Comparison of ENCODE assay signal across 8 cellular contexts in genomic region chr3:42880601-42881451, GRCh38. TPM values are rescaled to one million over a fixed set of nuclear protein-coding genes. Genes with fewer than 3 reads are reported as not detected.
DNase-seq lines count a peak whose midpoint lies in the region; ATAC-seq, FAIRE-seq and TF ChIP-seq lines count a peak whose summit lies in the region.

No MANE protein-coding gene starts in this region.

- H3K36me3 ChIP-seq in kidney (ENCODE audit: control insufficient read depth in 1 of 2, insufficient read depth in 2 of 2, low read length in 2 of 2): no peaks in the 10 kb centered on the region

- peaks cover 22% of the 10 kb centered on the region in 2 donors for H3K4me1 ChIP-seq in kidney (ENCODE audit: control insufficient read depth in 1 of 2, insufficient read depth in 1 of 2, low read depth in 1 of 2, low read length in 2 of 2)

- ATAC-seq in HG03064 (IDR thresholded peaks at IDR 0.05; ENCODE audit: low read depth, unreplicated experiment) (peak; percentile 97), WTC11 (peak; percentile 97)

- 0 out of 2 replicates have a peak overlapping the region, but pooled peaks have one; percentile 77 for H3K27ac Mint-ChIP-seq in WTC11

- TF ChIP-seq POLR2A in GM18526 (IDR thresholded peaks at IDR 0.05; ENCODE audit: extremely low read depth, insufficient read length): peak; percentile 25

- H3K9me3 ChIP-seq in kidney (ENCODE audit: control insufficient read depth in 1 of 2, low read length in 2 of 2): no peaks in the 10 kb centered on the region

- CTCF ChIA-PET in WTC11 (lab: Charles Lee): interaction anchor here (0.6 to 3.5 kb wide), 44 partner anchors 9 to 651 kb away, joined by 3 to 55 read pairs (median 5); partner anchors contain the start of gene SS18L2

- FAIRE-seq in kidney (lab: Jason Lieb, UNC): no peak

- peak overlapping the region; percentile 49 to 77 for H3K4me3 ChIP-seq in kidney (ENCODE audit: low read length in 2 of 2)

- DNase-seq in ACHN (peak; percentile 74), NCI-H2171 treated with DMSO at 0.1 percent for 48 hours (lab: John Stamatoyannopoulos, UW) (peak; percentile 67), WTC11 (ENCODE audit: low spot score) (peak; percentile 91), kidney (peak; percentile 95)
- DNase-seq in central memory CD4-positive, alpha-beta T cell: peak; percentile 83
- peak; percentile 84 to 85 (median 84) for DNase-seq in stimulated activated CD4-positive, alpha-beta T cell treated with anti-CD3 and anti-CD28 coated beads, Interleukin-12 subunit alpha, Interleukin-12 subunit beta, amount 100 ng/mL, for 48 hours (ENCODE audit: low read depth in 2 of 3, low spot score in 1 of 3)

- TF ChIP-seq CTCF in WTC11 (IDR thresholded peaks at IDR 0.05) (peak; percentile 57; the same call in 1 of the 2 replicates), kidney (IDR thresholded peaks at IDR 0.05; ENCODE audit: borderline replicate concordance, extremely low read depth, insufficient read depth) (peak; percentile 95)

- H3K27ac ChIP-seq in kidney (ENCODE audit: low read depth in 2 of 2, low read length in 2 of 2): peak overlapping the region; percentile 41 to 48

- intact Hi-C loops in kidney (cut with DNase I): no loop called here

- H3K27me3 Mint-ChIP-seq in WTC11 (ENCODE audit: low read depth): peaks cover 7% of the 10 kb centered on the region

- no peaks in the 10 kb centered on the region for H3K36me3 Mint-ChIP-seq in WTC11

- POLR2A ChIA-PET in WTC11 (lab: Charles Lee): interaction anchor here (0.6 to 1.1 kb wide), 2 partner anchors 74 to 77 kb away, joined by 3 to 6 read pairs; partner anchors contain the start of gene HIGD1A

- H3K4me1 Mint-ChIP-seq in WTC11: peaks cover 25% of the 10 kb centered on the region

- H3K9ac ChIP-seq in kidney (ENCODE audit: low read length in 2 of 2): peak overlapping the region; percentile 63 to 78

- peak overlapping the region; percentile 85 for H3K4me3 Mint-ChIP-seq in WTC11

- no peaks in the 10 kb centered on the region for H3K9me3 Mint-ChIP-seq in WTC11

- in situ Hi-C loops in ACHN (cut with HindIII; ENCODE audit: low pct_ligation_motif_present, low pct_unique_long_range_greater_than_20kb, low sequenced_read_pairs): no loop called here

TF ChIP-seq in WTC11, 78 proteins besides CTCF, POLR2A, EP300 and RAD21 (continues in another document):
- TF ChIP-seq, protein P1, sequence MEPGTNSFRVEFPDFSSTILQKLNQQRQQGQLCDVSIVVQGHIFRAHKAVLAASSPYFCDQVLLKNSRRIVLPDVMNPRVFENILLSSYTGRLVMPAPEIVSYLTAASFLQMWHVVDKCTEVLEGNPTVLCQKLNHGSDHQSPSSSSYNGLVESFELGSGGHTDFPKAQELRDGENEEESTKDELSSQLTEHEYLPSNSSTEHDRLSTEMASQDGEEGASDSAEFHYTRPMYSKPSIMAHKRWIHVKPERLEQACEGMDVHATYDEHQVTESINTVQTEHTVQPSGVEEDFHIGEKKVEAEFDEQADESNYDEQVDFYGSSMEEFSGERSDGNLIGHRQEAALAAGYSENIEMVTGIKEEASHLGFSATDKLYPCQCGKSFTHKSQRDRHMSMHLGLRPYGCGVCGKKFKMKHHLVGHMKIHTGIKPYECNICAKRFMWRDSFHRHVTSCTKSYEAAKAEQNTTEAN (CRISPR knock-in tag; IDR thresholded peaks at IDR 0.05): no peak
- no peak for TF ChIP-seq ZNF416 (CRISPR knock-in tag; IDR thresholded peaks at IDR 0.05)
- no peak for TF ChIP-seq USF1 (CRISPR knock-in tag; IDR thresholded peaks at IDR 0.05)
- TF ChIP-seq, protein P2, sequence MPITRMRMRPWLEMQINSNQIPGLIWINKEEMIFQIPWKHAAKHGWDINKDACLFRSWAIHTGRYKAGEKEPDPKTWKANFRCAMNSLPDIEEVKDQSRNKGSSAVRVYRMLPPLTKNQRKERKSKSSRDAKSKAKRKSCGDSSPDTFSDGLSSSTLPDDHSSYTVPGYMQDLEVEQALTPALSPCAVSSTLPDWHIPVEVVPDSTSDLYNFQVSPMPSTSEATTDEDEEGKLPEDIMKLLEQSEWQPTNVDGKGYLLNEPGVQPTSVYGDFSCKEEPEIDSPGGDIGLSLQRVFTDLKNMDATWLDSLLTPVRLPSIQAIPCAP (CRISPR knock-in tag; IDR thresholded peaks at IDR 0.05): no peak
- TF ChIP-seq ZNF121 (CRISPR knock-in tag; IDR thresholded peaks at IDR 0.05): no peak
- TF ChIP-seq HMGA2 (CRISPR knock-in tag; IDR thresholded peaks at IDR 0.05): no peak
- peak; percentile 38; the same call in 1 of the 2 replicates for TF ChIP-seq ETV6 (CRISPR knock-in tag; IDR thresholded peaks at IDR 0.05)
- no peak for TF ChIP-seq ZBTB21 (CRISPR knock-in tag; IDR thresholded peaks at IDR 0.05; ENCODE audit: borderline replicate concordance)
- no peak for TF ChIP-seq RELA (CRISPR knock-in tag; IDR thresholded peaks at IDR 0.05; ENCODE audit: borderline replicate concordance)
- no peak for TF ChIP-seq NFATC4 (CRISPR knock-in tag; IDR thresholded peaks at IDR 0.05)
- no peak for TF ChIP-seq GTF2I (CRISPR knock-in tag; conservative IDR thresholded peaks at IDR 0.05)
- TF ChIP-seq TEAD1 (CRISPR knock-in tag; IDR thresholded peaks at IDR 0.05): peak; percentile 75; the same call in 1 of the 2 replicates
- TF ChIP-seq OVOL2 (CRISPR knock-in tag; IDR thresholded peaks at IDR 0.05; ENCODE audit: borderline replicate concordance): no peak
- no peak for TF ChIP-seq CDX4 (CRISPR knock-in tag; IDR thresholded peaks at IDR 0.05; ENCODE audit: borderline replicate concordance)
- TF ChIP-seq, protein P3, sequence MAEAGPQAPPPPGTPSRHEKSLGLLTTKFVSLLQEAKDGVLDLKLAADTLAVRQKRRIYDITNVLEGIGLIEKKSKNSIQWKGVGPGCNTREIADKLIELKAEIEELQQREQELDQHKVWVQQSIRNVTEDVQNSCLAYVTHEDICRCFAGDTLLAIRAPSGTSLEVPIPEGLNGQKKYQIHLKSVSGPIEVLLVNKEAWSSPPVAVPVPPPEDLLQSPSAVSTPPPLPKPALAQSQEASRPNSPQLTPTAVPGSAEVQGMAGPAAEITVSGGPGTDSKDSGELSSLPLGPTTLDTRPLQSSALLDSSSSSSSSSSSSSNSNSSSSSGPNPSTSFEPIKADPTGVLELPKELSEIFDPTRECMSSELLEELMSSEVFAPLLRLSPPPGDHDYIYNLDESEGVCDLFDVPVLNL (CRISPR knock-in tag; IDR thresholded peaks at IDR 0.05; ENCODE audit: borderline replicate concordance, low read depth): no peak
- TF ChIP-seq FOXP4 (CRISPR knock-in tag; IDR thresholded peaks at IDR 0.05): no peak
- TF ChIP-seq MAX (CRISPR knock-in tag; IDR thresholded peaks at IDR 0.05): peak; percentile 60; the same call in 1 of the 2 replicates
- TF ChIP-seq, protein P4, sequence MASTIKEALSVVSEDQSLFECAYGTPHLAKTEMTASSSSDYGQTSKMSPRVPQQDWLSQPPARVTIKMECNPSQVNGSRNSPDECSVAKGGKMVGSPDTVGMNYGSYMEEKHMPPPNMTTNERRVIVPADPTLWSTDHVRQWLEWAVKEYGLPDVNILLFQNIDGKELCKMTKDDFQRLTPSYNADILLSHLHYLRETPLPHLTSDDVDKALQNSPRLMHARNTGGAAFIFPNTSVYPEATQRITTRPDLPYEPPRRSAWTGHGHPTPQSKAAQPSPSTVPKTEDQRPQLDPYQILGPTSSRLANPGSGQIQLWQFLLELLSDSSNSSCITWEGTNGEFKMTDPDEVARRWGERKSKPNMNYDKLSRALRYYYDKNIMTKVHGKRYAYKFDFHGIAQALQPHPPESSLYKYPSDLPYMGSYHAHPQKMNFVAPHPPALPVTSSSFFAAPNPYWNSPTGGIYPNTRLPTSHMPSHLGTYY (CRISPR knock-in tag; IDR thresholded peaks at IDR 0.05): no peak
- TF ChIP-seq SMAD4 (CRISPR knock-in tag; IDR thresholded peaks at IDR 0.05): no peak

RNA-seq across cellular contexts. Expression of gene CYP8B1, which starts 5.1 kb away (rescaled TPM):
- total RNA-seq in WTC11 (2021) (0.13 to 0.18 TPM (median 0.16 TPM) in 3 replicates), kidney (10.4 TPM)
- 4.3 TPM for polyA plus RNA-seq in kidney (ENCODE audit: insufficient read depth, low read depth, low replicate concordance)

RNA-seq across cellular contexts. Expression of gene ZNF662, which starts 25.1 kb away (rescaled TPM):
- total RNA-seq in WTC11 (2021) (2.7 to 3.5 TPM (median 2.9 TPM) in 3 replicates), kidney (12.8 TPM)
- 4.9 TPM for polyA plus RNA-seq in kidney (ENCODE audit: insufficient read depth, low read depth, low replicate concordance)

Comparison
In these comparisons a context has a peak if more than half of its experiments do, and no peak if none do; other contexts are left out.
1. Peak in every context shown above with its lines: DNase-seq, ATAC-seq, H3K4me3 ChIP-seq and H3K27ac ChIP-seq.